ENCODE assay signal across 25 cellular contexts in the genomic region with DNA sequence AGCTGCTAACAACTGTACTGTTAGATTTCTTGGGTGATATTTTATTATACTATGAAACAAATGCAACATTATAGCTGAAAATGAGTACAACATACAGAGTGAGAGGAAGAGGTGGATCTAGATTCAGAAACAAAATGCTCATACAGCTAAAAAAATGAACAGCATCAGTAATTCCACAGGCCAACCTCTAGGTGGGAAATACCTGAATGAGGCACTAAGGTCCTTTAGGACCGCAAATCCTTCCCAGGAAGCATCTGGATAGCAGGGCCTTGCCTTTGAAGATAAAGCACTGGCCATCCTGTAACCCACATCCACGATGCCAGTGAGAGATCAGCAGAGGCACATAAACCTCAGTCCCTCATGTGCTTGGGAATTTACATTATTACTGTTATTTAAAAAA.
"Had no signal": no experiment of that assay in that cellular context is flagged by ENCODE, and none has a peak within 500 bp of the region (broad histone marks: within the 10 kb centered on the region; RNA-seq: fewer than 3 reads in every experiment).

No MANE protein-coding gene starts in this region.

- H3K9me3 ChIP-seq: neutrophil, pancreas, right lobe of liver, suprapubic skin, transverse colon had no signal

- ATAC-seq: activated naive CD8-positive, alpha-beta T cell treated with anti-CD3 and anti-CD28 coated beads, Interleukin-2, amount 50 U/mL, for 24 hours; heart right ventricle; naive thymus-derived CD8-positive, alpha-beta T cell; pancreas; right lobe of liver; stimulated activated naive CD8-positive, alpha-beta T cell treated with anti-CD3 and anti-CD28 coated beads, Interleukin-15, amount 100 ng/mL, for 72 hours; T-cell had no signal

- H3K27me3 Mint-ChIP-seq: activated naive CD4-positive, alpha-beta T cell treated with anti-CD3 and anti-CD28 coated beads, Interleukin-2, amount 10 ng/mL, durations not matched to agents 7 days and 5 days; activated naive CD8-positive, alpha-beta T cell treated with anti-CD3 and anti-CD28 coated beads, Interleukin-2, amount 50 U/mL, for 24 hours; stimulated activated naive CD8-positive, alpha-beta T cell treated with anti-CD3 and anti-CD28 coated beads, Interleukin-15, amount 100 ng/mL, for 72 hours; T-cell had no signal

- H3K36me3 ChIP-seq: brain microvascular endothelial cell, heart right ventricle, neutrophil, pancreas, right lobe of liver, suprapubic skin, transverse colon had no signal

- H3K36me3 Mint-ChIP-seq: activated naive CD4-positive, alpha-beta T cell treated with anti-CD3 and anti-CD28 coated beads, Interleukin-2, amount 10 ng/mL, durations not matched to agents 7 days and 5 days; naive thymus-derived CD8-positive, alpha-beta T cell; T-cell had no signal

- H3K4me1 Mint-ChIP-seq: activated naive CD4-positive, alpha-beta T cell treated with anti-CD3 and anti-CD28 coated beads, Interleukin-2, amount 10 ng/mL, durations not matched to agents 7 days and 5 days; activated naive CD8-positive, alpha-beta T cell treated with anti-CD3 and anti-CD28 coated beads, Interleukin-2, amount 50 U/mL, for 24 hours; naive thymus-derived CD8-positive, alpha-beta T cell; stimulated activated naive CD8-positive, alpha-beta T cell treated with anti-CD3 and anti-CD28 coated beads, Interleukin-15, amount 100 ng/mL, for 72 hours; T-cell had no signal

- DNase-seq: activated CD4-positive, alpha-beta T cell treated with anti-CD3 and anti-CD28 coated beads, Interleukin-2, amount 50 U/mL, for 1 hour; activated CD4-positive, CD25-positive, alpha-beta regulatory T cell treated with anti-CD3 and anti-CD28 coated beads, Interleukin-2, amount 50 U/mL, for 72 hours; activated CD8-positive, alpha-beta memory T cell treated with anti-CD3 and anti-CD28 coated beads for 24 hours; activated CD8-positive, alpha-beta memory T cell treated with anti-CD3 and anti-CD28 coated beads, Interleukin-2, amount 50 U/mL, for 48 hours; activated effector memory CD4-positive, alpha-beta T cell treated with Interleukin-2 at 50 U/mL for 16 hours; activated naive CD4-positive, alpha-beta T cell treated with anti-CD3 and anti-CD28 coated beads, Interleukin-2, amount 10 ng/mL, durations not matched to agents 7 days and 5 days; activated naive CD8-positive, alpha-beta T cell treated with anti-CD3 and anti-CD28 coated beads, Interleukin-2, amount 50 U/mL, for 24 hours; activated T-cell treated with anti-CD3 and anti-CD28 coated beads, Interleukin-2, amount 50 U/mL, for 48 hours; anterior cingulate cortex; brain microvascular endothelial cell; central memory CD4-positive, alpha-beta T cell; heart right ventricle; mesenchymal stem cell; naive thymus-derived CD8-positive, alpha-beta T cell; pancreas; right lobe of liver; small intestine; stimulated activated CD4-positive, alpha-beta T cell treated with anti-CD3 and anti-CD28 coated beads, Interleukin-15, amount 100 ng/mL, for 24 hours; stimulated activated CD4-positive, alpha-beta T cell treated with anti-CD3 and anti-CD28 coated beads, Interleukin-4, amount 100 ng/mL, for 1 hour; stimulated activated naive CD8-positive, alpha-beta T cell treated with anti-CD3 and anti-CD28 coated beads, Interleukin-15, amount 100 ng/mL, for 72 hours; T-cell; T-helper 9 cell; transverse colon had no signal

- H3K27ac ChIP-seq: brain microvascular endothelial cell, heart right ventricle, neutrophil, pancreas, right lobe of liver, suprapubic skin, transverse colon had no signal

- H3K4me3 ChIP-seq: heart right ventricle, pancreas, right lobe of liver, suprapubic skin, transverse colon had no signal

- H3K4me1 ChIP-seq: heart right ventricle, pancreas, right lobe of liver, suprapubic skin, transverse colon had no signal

- H3K27me3 ChIP-seq: brain microvascular endothelial cell, neutrophil, pancreas, right lobe of liver, suprapubic skin, transverse colon had no signal

- H3K27ac Mint-ChIP-seq: activated naive CD4-positive, alpha-beta T cell treated with anti-CD3 and anti-CD28 coated beads, Interleukin-2, amount 10 ng/mL, durations not matched to agents 7 days and 5 days; activated naive CD8-positive, alpha-beta T cell treated with anti-CD3 and anti-CD28 coated beads, Interleukin-2, amount 50 U/mL, for 24 hours; naive thymus-derived CD8-positive, alpha-beta T cell; stimulated activated naive CD8-positive, alpha-beta T cell treated with anti-CD3 and anti-CD28 coated beads, Interleukin-15, amount 100 ng/mL, for 72 hours; T-cell had no signal

- H3K4me3 Mint-ChIP-seq: activated naive CD4-positive, alpha-beta T cell treated with anti-CD3 and anti-CD28 coated beads, Interleukin-2, amount 10 ng/mL, durations not matched to agents 7 days and 5 days; activated naive CD8-positive, alpha-beta T cell treated with anti-CD3 and anti-CD28 coated beads, Interleukin-2, amount 50 U/mL, for 24 hours; naive thymus-derived CD8-positive, alpha-beta T cell; stimulated activated naive CD8-positive, alpha-beta T cell treated with anti-CD3 and anti-CD28 coated beads, Interleukin-15, amount 100 ng/mL, for 72 hours; T-cell had no signal
